In the genomic region with DNA sequence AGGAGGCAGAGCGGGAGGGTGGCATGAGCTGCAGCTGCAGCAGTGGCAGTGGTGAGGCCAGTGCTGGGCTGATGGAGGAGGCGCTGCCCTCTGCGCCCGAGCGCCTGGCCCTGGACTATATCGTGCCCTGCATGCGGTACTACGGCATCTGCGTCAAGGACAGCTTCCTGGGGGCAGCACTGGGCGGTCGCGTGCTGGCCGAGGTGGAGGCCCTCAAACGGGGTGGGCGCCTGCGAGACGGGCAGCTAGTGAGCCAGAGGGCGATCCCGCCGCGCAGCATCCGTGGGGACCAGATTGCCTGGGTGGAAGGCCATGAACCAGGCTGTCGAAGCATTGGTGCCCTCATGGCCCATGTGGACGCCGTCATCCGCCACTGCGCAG, we compare ENCODE assay signal across 11 cellular contexts. TPM values are rescaled to one million over a fixed set of nuclear protein-coding genes. Genes with fewer than 3 reads are reported as not detected.
DNase-seq lines count a peak whose midpoint lies in the region; TF ChIP-seq lines count a peak whose summit lies in the region.
"Had no signal": no experiment of that assay in that cellular context is flagged by ENCODE, and none has a peak within 500 bp of the region (broad histone marks: within the 10 kb centered on the region; RNA-seq: fewer than 3 reads in every experiment).

No MANE protein-coding gene starts in this region.

- DNase-seq in esophagus squamous epithelium (lab: John Stamatoyannopoulos, UW) (no peak), sigmoid colon (no peak), 8988T (no peak), NCI-H69 (lab: John Stamatoyannopoulos, UW) (no peak), NAMALWA (ENCODE audit: low spot score) (no peak)
- no peak for DNase-seq in activated CD4-positive, CD25-positive, alpha-beta regulatory T cell (lab: John Stamatoyannopoulos, UW)
- DNase-seq: cortex of kidney, SJCRH30 had no signal

- H3F3A ChIP-seq in DOHH2 (ENCODE audit: control insufficient read depth, insufficient read depth) (peaks cover 9% of the 10 kb centered on the region), SU-DHL-6 (ENCODE audit: insufficient read depth) (peaks cover 15% of the 10 kb centered on the region)

- 77 to 98% methylated on average over 7 to 13 of the region's 27 CpGs for whole genome bisulfite sequencing in esophagus squamous epithelium, 2 donors
- 89% methylated on average over 27 of the region's 27 CpGs for WGBS in sigmoid colon, 2 donors

- H3K9me2 ChIP-seq in DOHH2 (replicated peaks; ENCODE audit: control insufficient read depth, low read length), result no peaks in the 10 kb centered on the region
- no peaks in the 10 kb centered on the region for H3K9me2 ChIP-seq in SU-DHL-6 (replicated peaks; ENCODE audit: insufficient read depth, low read length)

- TF ChIP-seq POLR2A in esophagus squamous epithelium (IDR thresholded peaks at IDR 0.05), result no peak
- TF ChIP-seq POLR2A in sigmoid colon (IDR thresholded peaks at IDR 0.05), result no peak

- no peak for TF ChIP-seq EP300 in sigmoid colon (IDR thresholded peaks at IDR 0.05)

- H3K9ac ChIP-seq in SU-DHL-6 (ENCODE audit: low read length), result peak overlapping the region; percentile 95

- H3K27me3 ChIP-seq in DOHH2 (ENCODE audit: control insufficient read depth, low read length), result no peaks in the 10 kb centered on the region
- no peaks in the 10 kb centered on the region for H3K27me3 ChIP-seq in SU-DHL-6 (ENCODE audit: low read length)
- H3K27me3 ChIP-seq in esophagus squamous epithelium, result no peaks in the 10 kb centered on the region
- no peaks in the 10 kb centered on the region for H3K27me3 ChIP-seq in sigmoid colon
- H3K27me3 ChIP-seq: SJCRH30 had no signal

- H3K4me2 ChIP-seq in DOHH2 (ENCODE audit: low read length) (peak overlapping the region; percentile 84), SU-DHL-6 (ENCODE audit: low read depth, low read length, poor library complexity, severe bottlenecking) (peak overlapping the region; percentile 83)

- H3K79me2 ChIP-seq in DOHH2 (ENCODE audit: control insufficient read depth, low read length) (peaks cover 69% of the 10 kb centered on the region), SU-DHL-6 (ENCODE audit: insufficient read depth, low read length) (peaks cover 58% of the 10 kb centered on the region)

- H4K20me1 ChIP-seq in DOHH2 (ENCODE audit: control insufficient read depth, insufficient read depth, low read depth, low read length), result peaks cover 41% of the 10 kb centered on the region
- no peaks in the 10 kb centered on the region for H4K20me1 ChIP-seq in SU-DHL-6 (ENCODE audit: low read depth, low read length)

- H3K36me3 ChIP-seq in DOHH2 (ENCODE audit: control insufficient read depth, low read length) (peaks cover 60% of the 10 kb centered on the region), SU-DHL-6 (ENCODE audit: low read length) (no peaks in the 10 kb centered on the region), esophagus squamous epithelium (peaks cover 11 to 38% (median 16%) of the 10 kb centered on the region in 3 donors), sigmoid colon (peaks cover 0 to 26% (median 9%) of the 10 kb centered on the region in 4 donors)

- H3K9me3 ChIP-seq in DOHH2 (ENCODE audit: control insufficient read depth, insufficient read depth, low read length) (no peaks in the 10 kb centered on the region), SU-DHL-6 (ENCODE audit: insufficient read depth, low read length) (no peaks in the 10 kb centered on the region), esophagus squamous epithelium (no peaks in the 10 kb centered on the region), sigmoid colon (no peaks in the 10 kb centered on the region)
- H3K9me3 ChIP-seq: SJCRH30 had no signal

- TF ChIP-seq CTCF in DOHH2 (IDR thresholded peaks at IDR 0.05; ENCODE audit: low read depth, low read length, poor library complexity, severe bottlenecking), result no peak
- no peak for TF ChIP-seq CTCF in SU-DHL-6 (IDR thresholded peaks at IDR 0.05; ENCODE audit: insufficient read depth, low read length, poor library complexity, severe bottlenecking)
- TF ChIP-seq CTCF in esophagus squamous epithelium (IDR thresholded peaks at IDR 0.05), result no peak
- no peak for TF ChIP-seq CTCF in sigmoid colon (IDR thresholded peaks at IDR 0.05)

- no peak overlapping the region for H2AFZ ChIP-seq in SU-DHL-6 (ENCODE audit: low read depth, low read length, severe bottlenecking)

- H3K4me3 ChIP-seq in DOHH2 (ENCODE audit: low read length), result peak overlapping the region; percentile 93
- peak overlapping the region; percentile 29 for H3K4me3 ChIP-seq in SU-DHL-6 (ENCODE audit: insufficient read depth, low read length, poor library complexity, severe bottlenecking)
- H3K4me3 ChIP-seq in esophagus squamous epithelium, result peak overlapping the region in 3 of 4 donors; percentile 96 to 99 (median 99)
- peak overlapping the region; percentile 69 to 100 (median 88) for H3K4me3 ChIP-seq in sigmoid colon
- H3K4me3 ChIP-seq: SJCRH30 had no signal

- H3K27ac ChIP-seq in DOHH2 (ENCODE audit: low read depth, low read length) (no peak overlapping the region), SU-DHL-6 (ENCODE audit: low read depth, low read length) (no peak overlapping the region), esophagus squamous epithelium (peak overlapping the region in 3 of 4 donors; percentile 69 to 98 (median 95)), sigmoid colon (peak overlapping the region; percentile 89 to 99 (median 96))
- H3K27ac ChIP-seq: SJCRH30 had no signal

- intact Hi-C loops in esophagus squamous epithelium (cut with DNase I) (no loop called here), sigmoid colon (cut with DNase I) (no loop called here)

- H3K4me1 ChIP-seq in DOHH2 (ENCODE audit: control insufficient read depth, low read length) (peaks cover 75% of the 10 kb centered on the region), esophagus squamous epithelium (peaks cover 59 to 71% (median 70%) of the 10 kb centered on the region in 3 donors), sigmoid colon (peaks cover 0 to 71% (median 69%) of the 10 kb centered on the region in 4 donors)
- H3K4me1 ChIP-seq: SJCRH30 had no signal

RNA-seq across cellular contexts. Expression of a gene that starts 2.0 kb away (rescaled TPM):
- 10 to 100 TPM; 30.3 to 50.9 (median 33.0) TPM for total RNA-seq in esophagus squamous epithelium
- total RNA-seq in sigmoid colon, result 100 to 1,000 TPM in 1 of 4 donors, 10 to 100 TPM in 3; 60.9 to 106 (median 87.6) TPM
- 100 to 1,000 TPM in 2 of 3 donors, 10 to 100 TPM in 1; 88.9 to 105 (median 101) TPM for polyA plus RNA-seq in sigmoid colon

RNA-seq across cellular contexts. Expression of a gene that starts 22.9 kb away (rescaled TPM):
- 10 to 100 TPM; 15.2 to 37.0 (median 20.5) TPM for total RNA-seq in esophagus squamous epithelium
- 10 to 100 TPM; 15.6 to 21.3 (median 19.2) TPM for total RNA-seq in sigmoid colon
- 10 to 100 TPM; 39.0 to 76.5 (median 58.3) TPM for polyA plus RNA-seq in sigmoid colon

RNA-seq across cellular contexts. Expression of a gene that starts 25.7 kb away (rescaled TPM):
- 1 to 10 TPM in 1 of 4 donors, not detected in 3; 3.7 TPM for total RNA-seq in esophagus squamous epithelium
- 10 to 100 TPM in 3 of 4 donors, 1 to 10 TPM in 1; 9.1 to 19.1 (median 15.7) TPM for total RNA-seq in sigmoid colon
- polyA plus RNA-seq in sigmoid colon, result 10 to 100 TPM in 1 of 3 donors, 1 to 10 TPM in 1, not detected in 1; 2.1 to 11.3 TPM
- total RNA-seq: SJCRH30 had no signal

RNA-seq across cellular contexts. Expression of a gene that starts 49.3 kb away (rescaled TPM):
- total RNA-seq in esophagus squamous epithelium (not detected), sigmoid colon (1 to 10 TPM in 1 of 4 donors, not detected in 3; 1.8 TPM)
- not detected for polyA plus RNA-seq in sigmoid colon
- total RNA-seq: pulmonary artery endothelial cell, SJCRH30 had no signal

RNA-seq across cellular contexts. Expression of a gene that starts 50.0 kb away (rescaled TPM):
- 10 to 100 TPM; 45.0 to 79.5 (median 51.0) TPM for total RNA-seq in esophagus squamous epithelium
- 10 to 100 TPM; 43.2 to 60.1 (median 54.0) TPM for total RNA-seq in sigmoid colon
- 10 to 100 TPM; 19.2 to 76.1 (median 37.2) TPM for polyA plus RNA-seq in sigmoid colon

Comparison
In these comparisons a context has a peak if more than half of its experiments do, and no peak if none do; other contexts are left out.
1. H3K27ac ChIP-seq: peak in esophagus squamous epithelium (3 of 4) and sigmoid colon (4 of 4); none in DOHH2 (single experiment) and SU-DHL-6 (single experiment).
2. H3K4me3 ChIP-seq: peak in every context shown above with its lines; median percentile 99 in esophagus squamous epithelium; 93 in DOHH2; 88 in sigmoid colon; 29 in SU-DHL-6.